ENCODE assay signal across 9 cellular contexts in the genomic region with DNA sequence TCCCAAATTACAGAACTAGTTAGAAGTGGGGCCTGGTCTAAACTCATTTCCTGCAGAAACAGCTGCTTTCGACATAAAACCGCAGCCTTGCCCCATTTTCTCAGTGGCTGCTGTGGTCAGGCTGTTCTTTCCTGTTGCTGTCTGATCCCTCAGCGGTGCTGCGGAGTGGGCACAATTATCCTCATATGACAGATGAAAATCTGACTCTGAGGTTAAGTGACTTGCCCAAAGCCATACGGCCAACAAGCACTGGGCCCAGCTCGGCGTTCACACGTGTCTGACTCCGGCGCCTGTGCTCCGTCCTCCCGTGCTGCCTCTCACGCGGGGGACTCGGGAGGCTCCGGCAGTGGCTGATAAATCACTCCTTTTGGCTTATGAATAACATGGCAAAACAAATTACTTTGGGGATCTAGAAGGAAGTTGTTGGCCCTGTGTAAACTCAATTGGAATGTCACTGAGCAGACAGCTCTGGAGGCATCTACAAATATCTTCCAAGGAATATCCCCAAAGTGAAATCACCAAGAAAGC.
DNase-seq lines count a peak whose midpoint lies in the region; ATAC-seq, FAIRE-seq and TF ChIP-seq lines count a peak whose summit lies in the region.
"Had no signal": no experiment of that assay in that cellular context is flagged by ENCODE, and none has a peak within 500 bp of the region (broad histone marks: within the 10 kb centered on the region; RNA-seq: fewer than 3 reads in every experiment).

No MANE protein-coding gene starts in this region.

- H3K4me1 ChIP-seq in neutrophil (ENCODE audit: control insufficient read depth in 1 of 2, insufficient read depth in 1 of 2, low read depth in 1 of 2, low read length in 1 of 2) (peaks cover 88 to 99% of the 10 kb centered on the region in 2 experiments), testis (peaks cover 24% of the 10 kb centered on the region)
- H3K4me1 ChIP-seq: parathyroid adenoma had no signal

- WGBS in testis, 2 donors: 44 to 47% methylated on average over 16 of the region's 16 CpGs

- DNase-seq in GM12892 (ENCODE audit: insufficient read length): no peak
- DNase-seq in activated CD4-positive, alpha-beta T cell treated with anti-CD3 and anti-CD28 coated beads for 24 hours (ENCODE audit: low read depth in 2 of 2): peak; percentile 37 to 65
- peak; percentile 61 for DNase-seq in testis
- DNase-seq in cortex of kidney (lab: John Stamatoyannopoulos, UW): no peak
- DNase-seq in retina: no peak

- H3K27me3 ChIP-seq in neutrophil: no peaks in the 10 kb centered on the region
- no peaks in the 10 kb centered on the region for H3K27me3 ChIP-seq in testis

- TF ChIP-seq POLR2A in GM12892 (IDR thresholded peaks at IDR 0.05; ENCODE audit: low read depth, low read length): no peak
- TF ChIP-seq POLR2A in testis (IDR thresholded peaks at IDR 0.05): no peak

- peak overlapping the region; percentile 66 to 71 for H3K4me3 ChIP-seq in neutrophil (ENCODE audit: low read depth in 1 of 2, low read length in 1 of 2)
- no peak overlapping the region for H3K4me3 ChIP-seq in testis

- no peak for TF ChIP-seq CTCF in neutrophil (IDR thresholded peaks at IDR 0.05)
- TF ChIP-seq CTCF in testis (IDR thresholded peaks at IDR 0.05): no peak

- FAIRE-seq in GM12892 (lab: Jason Lieb, UNC): peak; percentile 84

- intact Hi-C loops in testis (cut with DNase I; ENCODE audit: low total_unique reads): no loop called here

- peak; percentile 45 for ATAC-seq in HG03565 (IDR thresholded peaks at IDR 0.05; ENCODE audit: unreplicated experiment)

- H3K9me3 ChIP-seq in neutrophil (no peaks in the 10 kb centered on the region), testis (no peaks in the 10 kb centered on the region)

- H3K27ac ChIP-seq in cingulate gyrus (ENCODE audit: low read depth, low read length) (peak overlapping the region; percentile 58), neutrophil (peak overlapping the region; percentile 94), testis (peak overlapping the region; percentile 10 to 31)
- H3K27ac ChIP-seq: parathyroid adenoma had no signal

- H3K36me3 ChIP-seq in neutrophil: no peaks in the 10 kb centered on the region
- no peaks in the 10 kb centered on the region for H3K36me3 ChIP-seq in testis (ENCODE audit: low read depth, missing control alignments)

Comparison
In these comparisons a context has a peak if more than half of its experiments do, and no peak if none do; other contexts are left out.
1. DNase-seq: peak in activated CD4-positive, alpha-beta T cell treated with anti-CD3 and anti-CD28 coated beads for 24 hours (2 of 2) and testis (single experiment); none in GM12892 (single experiment), cortex of kidney (single experiment) and retina (single experiment).
2. H3K27ac ChIP-seq: peak in every context shown above with its lines; median percentile 94 in neutrophil; 58 in cingulate gyrus; 20 in testis.
3. H3K4me3 ChIP-seq: peak in neutrophil (2 of 2); none in testis (0 of 2).